Comparison of ENCODE assay signal across 13 cellular contexts in genomic region chr22:19786959-19787848, GRCh38. TPM values are rescaled to one million over a fixed set of nuclear protein-coding genes. Genes with fewer than 3 reads are reported as not detected.
DNase-seq lines count a peak whose midpoint lies in the region; ATAC-seq and TF ChIP-seq lines count a peak whose summit lies in the region.
"Had no signal": no experiment of that assay in that cellular context is flagged by ENCODE, and none has a peak within 500 bp of the region (broad histone marks: within the 10 kb centered on the region; RNA-seq: fewer than 3 reads in every experiment).

No MANE protein-coding gene starts in this region.

- no CpG with 5 or more reads among the region's 28 CpGs for WGBS in neuronal stem cell (ENCODE audit: extremely low coverage in 2 of 2, insufficient read length in 2 of 2, insufficient replicate concordance in 1 of 2), 2 donors

- H3K79me1 ChIP-seq in neuronal stem cell (ENCODE audit: low read depth, low read length), result peaks cover 1% of the 10 kb centered on the region

- H3K14ac ChIP-seq in neuronal stem cell (ENCODE audit: low read length), result peak overlapping the region; percentile 49

- no peak overlapping the region for H4K91ac ChIP-seq in neuronal stem cell (ENCODE audit: low read depth, low read length, poor library complexity)

- H2BK5ac ChIP-seq in neuronal stem cell (ENCODE audit: low read length), result peak overlapping the region; percentile 68

- no peak overlapping the region for H3K27ac Mint-ChIP-seq in chondrocyte (ENCODE audit: unreplicated experiment)
- no peak overlapping the region for H3K27ac Mint-ChIP-seq in CD4-positive, alpha-beta T cell
- H3K27ac Mint-ChIP-seq: GM23338 had no signal

- H2AFZ ChIP-seq in neuronal stem cell (ENCODE audit: low read length), result no peak overlapping the region
- H2AFZ ChIP-seq: GM23338 had no signal

- H3K27me3 ChIP-seq in BE2C, result no peaks in the 10 kb centered on the region
- no peaks in the 10 kb centered on the region for H3K27me3 ChIP-seq in neuronal stem cell (ENCODE audit: control insufficient read depth in 3 of 3, insufficient read depth in 3 of 3, low read depth in 1 of 3, low read length in 3 of 3)
- no peaks in the 10 kb centered on the region for H3K27me3 ChIP-seq in CD4-positive, alpha-beta T cell (ENCODE audit: control insufficient read depth, insufficient read depth, low read length)
- no peaks in the 10 kb centered on the region for H3K27me3 ChIP-seq in upper lobe of right lung
- H3K27me3 ChIP-seq: BLaER1 had no signal

- DNase-seq in Right ventricle myocardium inferior (ENCODE audit: missing footprints), result peak; percentile 42
- no peak for DNase-seq in cardiac septum (ENCODE audit: low spot score)
- peak; percentile 5 for DNase-seq in BE2C
- peak; percentile 84 for DNase-seq in chondrocyte (ENCODE audit: low spot score)
- DNase-seq in neuronal stem cell (ENCODE audit: low spot score), result no peak
- no peak for DNase-seq in CD4-positive, alpha-beta T cell
- no peak for DNase-seq in upper lobe of right lung
- no peak for DNase-seq in head of caudate nucleus
- DNase-seq: DMS79, H7 had no signal

- H3K4me2 ChIP-seq in neuronal stem cell (ENCODE audit: insufficient read depth, low read length, poor library complexity, severe bottlenecking), result no peak overlapping the region
- H3K4me2 ChIP-seq: BLaER1, GM23338 had no signal

- POLR2A ChIA-PET in CD4-positive, alpha-beta T cell (lab: Charles Lee), result no interaction called here

- H3K9me3 Mint-ChIP-seq in chondrocyte (ENCODE audit: low read depth), result peaks cover 22% of the 10 kb centered on the region
- H3K9me3 Mint-ChIP-seq in CD4-positive, alpha-beta T cell, result peaks cover 3% of the 10 kb centered on the region
- H3K9me3 Mint-ChIP-seq: GM23338 had no signal

- peak overlapping the region; percentile 70 for H3K23ac ChIP-seq in neuronal stem cell (ENCODE audit: low read depth, low read length, poor library complexity)

- no peak overlapping the region for H2BK120ac ChIP-seq in neuronal stem cell (ENCODE audit: low read depth, low read length)

- H4K8ac ChIP-seq in neuronal stem cell (ENCODE audit: low read depth, low read length), result no peak overlapping the region

- H2BK12ac ChIP-seq in neuronal stem cell (ENCODE audit: low read length), result no peak overlapping the region

- H3K4me1 ChIP-seq in BE2C (no peaks in the 10 kb centered on the region), neuronal stem cell (ENCODE audit: control insufficient read depth in 2 of 2, insufficient read depth in 1 of 2, low read depth in 1 of 2, low read length in 2 of 2) (no peaks in the 10 kb centered on the region), upper lobe of right lung (no peaks in the 10 kb centered on the region)
- H3K4me1 ChIP-seq: BLaER1 had no signal

- H3K27me3 Mint-ChIP-seq in chondrocyte (ENCODE audit: low read depth), result no peaks in the 10 kb centered on the region
- no peaks in the 10 kb centered on the region for H3K27me3 Mint-ChIP-seq in CD4-positive, alpha-beta T cell

- no peak overlapping the region for H3K9ac ChIP-seq in neuronal stem cell (ENCODE audit: low read depth, low read length, poor library complexity)
- H3K9ac ChIP-seq: BLaER1 had no signal

- H3K36me3 Mint-ChIP-seq in chondrocyte (ENCODE audit: low read depth), result peaks cover 15% of the 10 kb centered on the region
- H3K36me3 Mint-ChIP-seq in CD4-positive, alpha-beta T cell (ENCODE audit: low read depth), result peaks cover 22% of the 10 kb centered on the region

- H2AK5ac ChIP-seq in neuronal stem cell (ENCODE audit: low read depth, low read length), result no peak overlapping the region

- ATAC-seq in Right ventricle myocardium inferior (no peak), upper lobe of right lung (no peak)
- no peak for ATAC-seq in CD4-positive, alpha-beta T cell (ENCODE audit: poor library complexity)

- no peak overlapping the region for H3K27ac ChIP-seq in neuronal stem cell (replicated peaks; ENCODE audit: low read length)
- H3K27ac ChIP-seq in CD4-positive, alpha-beta T cell (ENCODE audit: low read depth, low read length), result no peak overlapping the region
- no peak overlapping the region for H3K27ac ChIP-seq in upper lobe of right lung
- H3K27ac ChIP-seq: 22Rv1, BLaER1 had no signal

- H3K9me3 ChIP-seq in BE2C (no peaks in the 10 kb centered on the region; the same call in 1 of the 2 replicates), neuronal stem cell (replicated peaks in 1 of 2; ENCODE audit: control insufficient read depth in 2 of 2, insufficient read depth in 1 of 2, low read depth in 1 of 2, low read length in 2 of 2) (peaks cover 3 to 19% of the 10 kb centered on the region in 2 donors), upper lobe of right lung (no peaks in the 10 kb centered on the region)
- no peaks in the 10 kb centered on the region for H3K9me3 ChIP-seq in CD4-positive, alpha-beta T cell (ENCODE audit: control insufficient read depth, low read length)

- CTCF ChIA-PET in CD4-positive, alpha-beta T cell (lab: Charles Lee), result no interaction called here

- H3K36me3 ChIP-seq in BE2C (no peaks in the 10 kb centered on the region), neuronal stem cell (replicated peaks in 1 of 2; ENCODE audit: control insufficient read depth in 2 of 2, insufficient read depth in 2 of 2, low read length in 2 of 2) (peaks cover 0 to 3% of the 10 kb centered on the region in 2 donors), upper lobe of right lung (no peaks in the 10 kb centered on the region)

- intact Hi-C loops in Right ventricle myocardium inferior (cut with DNase I), result no loop called here
- intact Hi-C loops in cardiac septum (cut with DNase I), result no loop called here
- intact Hi-C loops in CD4-positive, alpha-beta T cell (cut with DNase I, micrococcal nuclease), result no loop called here
- intact Hi-C loops in upper lobe of right lung (cut with DNase I), result no loop called here
- intact Hi-C loops in head of caudate nucleus (cut with DNase I), result no loop called here

- no peak overlapping the region for H3K4me3 ChIP-seq in BE2C (ENCODE audit: low read depth, low read length)
- no peak overlapping the region for H3K4me3 ChIP-seq in neuronal stem cell (ENCODE audit: low read length in 2 of 2)
- no peak overlapping the region for H3K4me3 ChIP-seq in upper lobe of right lung
- H3K4me3 ChIP-seq: BLaER1, GM23338 had no signal

- H2BK15ac ChIP-seq in neuronal stem cell (ENCODE audit: low read length), result no peak overlapping the region

- H3K4me3 Mint-ChIP-seq in chondrocyte (ENCODE audit: unreplicated experiment), result no peak overlapping the region
- no peak overlapping the region for H3K4me3 Mint-ChIP-seq in CD4-positive, alpha-beta T cell
- H3K4me3 Mint-ChIP-seq: GM23338 had no signal

- no peaks in the 10 kb centered on the region for H3K4me1 Mint-ChIP-seq in chondrocyte (ENCODE audit: low read depth)
- H3K4me1 Mint-ChIP-seq in CD4-positive, alpha-beta T cell (ENCODE audit: low read depth), result no peaks in the 10 kb centered on the region

- H3K18ac ChIP-seq in neuronal stem cell (ENCODE audit: low read length), result peak overlapping the region; percentile 34

- no peak overlapping the region for H3K4ac ChIP-seq in neuronal stem cell (ENCODE audit: low read length)

- no peak for TF ChIP-seq CTCF in BE2C (IDR thresholded peaks at IDR 0.05; ENCODE audit: low read depth, low read length)
- no peak for TF ChIP-seq CTCF in chondrocyte (IDR thresholded peaks at IDR 0.05)
- TF ChIP-seq CTCF in CD4-positive, alpha-beta T cell (IDR thresholded peaks at IDR 0.05), result no peak
- TF ChIP-seq CTCF in upper lobe of right lung (IDR thresholded peaks at IDR 0.05), result no peak

RNA-seq across cellular contexts. Expression of gene TBX1, which starts 26.6 kb away (rescaled TPM):
- total RNA-seq in Right ventricle myocardium inferior (3.6 TPM), cardiac septum (0.48 TPM), chondrocyte (0.28 to 20.8 TPM in 2 of 3 replicates, not detected in the other), upper lobe of right lung (15.4 TPM)
- polyA plus RNA-seq in BE2C (2012; ENCODE audit: insufficient read depth, insufficient read length, low read depth), result not detected
- 0.31 TPM for polyA plus RNA-seq in neuronal stem cell (2013, experiment 1 of 2)
- 0.26 TPM for polyA plus RNA-seq in neuronal stem cell (2013, experiment 2 of 2)
- not detected for total RNA-seq in CD4-positive, alpha-beta T cell

Comparison
In these comparisons a context has a peak if more than half of its experiments do, and no peak if none do; other contexts are left out.
1. DNase-seq: peak in Right ventricle myocardium inferior (single experiment), BE2C (single experiment) and chondrocyte (single experiment); none in cardiac septum (single experiment), neuronal stem cell (single experiment), CD4-positive, alpha-beta T cell (0 of 10), upper lobe of right lung (single experiment) and head of caudate nucleus (0 of 42).